ENCODE assay signal across 13 cellular contexts in genomic region chr18:3873698-3874495, GRCh38.
DNase-seq lines count a peak whose midpoint lies in the region; ATAC-seq, FAIRE-seq and TF ChIP-seq lines count a peak whose summit lies in the region.
"Had no signal": no experiment of that assay in that cellular context is flagged by ENCODE, and none has a peak within 500 bp of the region (broad histone marks: within the 10 kb centered on the region; RNA-seq: fewer than 3 reads in every experiment).

No MANE protein-coding gene starts in this region.

- H3K27ac Mint-ChIP-seq in WTC11 (peak overlapping the region; percentile 9; the same call in 1 of the 2 replicates), endothelial cell (ENCODE audit: unreplicated experiment) (no peak overlapping the region)
- H3K27ac Mint-ChIP-seq: activated naive CD8-positive, alpha-beta T cell treated with anti-CD3 and anti-CD28 coated beads, Interleukin-2, amount 50 U/mL, for 24 hours had no signal

- FAIRE-seq in GM12892 (lab: Jason Lieb, UNC), result no peak

- POLR2A ChIA-PET in A673 (lab: Charles Lee; ENCODE audit: low non-redundant PET) (no interaction called here), WTC11 (lab: Charles Lee) (no interaction called here)

- H3K4me1 Mint-ChIP-seq in WTC11 (peaks cover 29% of the 10 kb centered on the region), endothelial cell (ENCODE audit: unreplicated experiment) (peaks cover 6% of the 10 kb centered on the region)
- H3K4me1 Mint-ChIP-seq: activated naive CD8-positive, alpha-beta T cell treated with anti-CD3 and anti-CD28 coated beads, Interleukin-2, amount 50 U/mL, for 24 hours had no signal

- DNase-seq in A673 (ENCODE audit: low spot score) (peak; percentile 66), WTC11 (ENCODE audit: low spot score) (no peak), kidney epithelial cell (ENCODE audit: low read depth) (no peak), endothelial cell (ENCODE audit: low spot score) (no peak), GM12892 (ENCODE audit: insufficient read length) (no peak), HCEC 1CT (no peak)
- DNase-seq: activated naive CD8-positive, alpha-beta T cell treated with anti-CD3 and anti-CD28 coated beads, Interleukin-2, amount 50 U/mL, for 24 hours; heart right ventricle; Peyer's patch; T-helper 9 cell had no signal

- TF ChIP-seq POLR2A in GM12892 (IDR thresholded peaks at IDR 0.05; ENCODE audit: low read depth, low read length), result no peak

- intact Hi-C loops in A673 (cut with micrococcal nuclease; ENCODE audit: unreplicated experiment), result loop anchor here (5.0 kb wide), 2 partner anchors 193 to 272 kb away; no protein-coding TSS in a partner anchor

- no peaks in the 10 kb centered on the region for H3K27me3 ChIP-seq in A673 (replicated peaks; ENCODE audit: insufficient read depth, low read depth, low read length, poor library complexity)
- H3K27me3 ChIP-seq in HUES64 (ENCODE audit: insufficient read depth, low read length), result no peaks in the 10 kb centered on the region
- no peaks in the 10 kb centered on the region for H3K27me3 ChIP-seq in kidney epithelial cell (ENCODE audit: control insufficient read depth, insufficient read depth, low read length)
- H3K27me3 ChIP-seq: heart right ventricle, Peyer's patch had no signal

- peak overlapping the region; percentile 88 for H3K27ac ChIP-seq in A673 (ENCODE audit: low read depth, low read length, poor library complexity, severe bottlenecking)
- H3K27ac ChIP-seq in HUES64 (ENCODE audit: low read depth, low read length), result no peak overlapping the region
- H3K27ac ChIP-seq: Peyer's patch, skin epidermis had no signal

- ATAC-seq in WTC11 (no peak), GM19035 (IDR thresholded peaks at IDR 0.05; ENCODE audit: unreplicated experiment) (no peak)
- ATAC-seq: activated naive CD8-positive, alpha-beta T cell treated with anti-CD3 and anti-CD28 coated beads, Interleukin-2, amount 50 U/mL, for 24 hours had no signal

- H3K36me3 Mint-ChIP-seq in WTC11 (peaks cover 6% of the 10 kb centered on the region), endothelial cell (ENCODE audit: low read depth, unreplicated experiment) (no peaks in the 10 kb centered on the region)

- BruUV-seq in A673 (replicated peaks; lab: Mats Ljungman, UMichigan), result TSS peak; percentile 59

- H3K27me3 Mint-ChIP-seq in WTC11 (ENCODE audit: low read depth) (no peaks in the 10 kb centered on the region), endothelial cell (ENCODE audit: unreplicated experiment) (peaks cover 2% of the 10 kb centered on the region)

- H3K4me3 ChIP-seq in A673 (ENCODE audit: low read depth, low read length, poor library complexity, severe bottlenecking), result peak overlapping the region; percentile 49
- 0 out of 2 replicates have a peak overlapping the region, but pooled peaks have one; percentile 18 for H3K4me3 ChIP-seq in HUES64 (ENCODE audit: low read length)
- peak overlapping the region; percentile 38 for H3K4me3 ChIP-seq in kidney epithelial cell (ENCODE audit: low read depth, low read length)
- H3K4me3 ChIP-seq: Peyer's patch, skin epidermis had no signal

- H3K4me3 Mint-ChIP-seq in WTC11 (peak overlapping the region; percentile 5), endothelial cell (ENCODE audit: unreplicated experiment) (no peak overlapping the region)
- H3K4me3 Mint-ChIP-seq: activated naive CD8-positive, alpha-beta T cell treated with anti-CD3 and anti-CD28 coated beads, Interleukin-2, amount 50 U/mL, for 24 hours had no signal

- CTCF ChIA-PET in A673 (lab: Charles Lee), result no interaction called here
- CTCF ChIA-PET in WTC11 (lab: Charles Lee), result no interaction called here

- TF ChIP-seq CTCF in A673 (conservative IDR thresholded peaks at IDR 0.05; ENCODE audit: low read depth, low read length) (no peak), WTC11 (IDR thresholded peaks at IDR 0.05) (no peak), kidney epithelial cell (IDR thresholded peaks at IDR 0.05; ENCODE audit: insufficient read depth, low read length, poor library complexity, severe bottlenecking) (no peak), endothelial cell (IDR thresholded peaks at IDR 0.05; ENCODE audit: unreplicated experiment) (no peak)

- H3K9me3 Mint-ChIP-seq in WTC11 (no peaks in the 10 kb centered on the region), endothelial cell (ENCODE audit: unreplicated experiment) (no peaks in the 10 kb centered on the region)
- H3K9me3 Mint-ChIP-seq: activated naive CD8-positive, alpha-beta T cell treated with anti-CD3 and anti-CD28 coated beads, Interleukin-2, amount 50 U/mL, for 24 hours had no signal

- H3K9me3 ChIP-seq in A673 (ENCODE audit: low read depth, low read length, poor library complexity, severe bottlenecking), result no peaks in the 10 kb centered on the region
- H3K9me3 ChIP-seq in HUES64 (ENCODE audit: insufficient read depth, low read depth, low read length), result no peaks in the 10 kb centered on the region
- H3K9me3 ChIP-seq: heart right ventricle, Peyer's patch had no signal

- peaks cover 74% of the 10 kb centered on the region for H3K4me1 ChIP-seq in A673 (ENCODE audit: insufficient read depth, low read length, poor library complexity, severe bottlenecking)
- peaks cover 30% of the 10 kb centered on the region for H3K4me1 ChIP-seq in HUES64 (ENCODE audit: insufficient read depth, low read length)
- H3K4me1 ChIP-seq: Peyer's patch had no signal

- peak overlapping the region; percentile 34; the same call in 1 of the 2 replicates for H3K9ac ChIP-seq in HUES64 (ENCODE audit: low read depth, low read length)

- 31% methylated on average over 8 of the region's 8 CpGs for WGBS in HUES64

- H3K36me3 ChIP-seq in A673 (ENCODE audit: insufficient read depth, low read length, poor library complexity, severe bottlenecking) (no peaks in the 10 kb centered on the region), HUES64 (ENCODE audit: insufficient read depth, low read length) (peaks cover 4% of the 10 kb centered on the region; the same call in 1 of the 2 replicates), kidney epithelial cell (ENCODE audit: control insufficient read depth, insufficient read depth, low read length) (no peaks in the 10 kb centered on the region)
- H3K36me3 ChIP-seq: heart right ventricle, Peyer's patch had no signal

TF ChIP-seq in WTC11, 78 proteins besides CTCF, POLR2A, EP300 and RAD21 (continues in another document):
- TF ChIP-seq GABPB1 (CRISPR knock-in tag; IDR thresholded peaks at IDR 0.05) (no peak), STAT6 (CRISPR knock-in tag; conservative IDR thresholded peaks at IDR 0.05; ENCODE audit: low read depth) (no peak), ZNF232 (CRISPR knock-in tag; IDR thresholded peaks at IDR 0.05) (no peak), NFATC4 (CRISPR knock-in tag; IDR thresholded peaks at IDR 0.05) (no peak), E2F5 (CRISPR knock-in tag; IDR thresholded peaks at IDR 0.05) (no peak), AFF4 (CRISPR knock-in tag; IDR thresholded peaks at IDR 0.05; ENCODE audit: borderline replicate concordance) (no peak)
